In genomic region chr1:950268-950667, GRCh38 we compare ENCODE assay signal across 14 cellular contexts. TPM values are rescaled to one million over a fixed set of nuclear protein-coding genes. Genes with fewer than 3 reads are reported as not detected.
A peak's percentile ranks its signal among the peaks of the same experiment; 100 is the strongest.
DNase-seq lines count a peak whose midpoint lies in the region; ATAC-seq, FAIRE-seq and TF ChIP-seq lines count a peak whose summit lies in the region.
"Had no signal": no experiment of that assay in that cellular context is flagged by ENCODE, and none has a peak within 500 bp of the region (broad histone marks: within the 10 kb centered on the region; RNA-seq: fewer than 3 reads in every experiment).

No MANE protein-coding gene starts in this region.

- peaks cover 15% of the 10 kb centered on the region for H3K36me3 Mint-ChIP-seq in T-helper 17 cell (ENCODE audit: low read depth)

- H3K27ac Mint-ChIP-seq in T-helper 17 cell = no peak overlapping the region
- H3K27ac Mint-ChIP-seq: CD4-positive, alpha-beta memory T cell; GM23338; H9 had no signal

- 95% methylated on average over 9 of the region's 9 CpGs; no CpG with 5 or more reads in 1 of the 2 experiments for WGBS in H1 (ENCODE audit: extremely low coverage in 1 of 2, insufficient coverage in 1 of 2, insufficient read length in 1 of 2, insufficient replicate concordance in 2 of 2, low coverage in 1 of 2, low lambda C conversion rate in 2 of 2, missing lambda C conversion rate in 1 of 2), 2 experiments
- WGBS in neuronal stem cell (ENCODE audit: extremely low coverage in 2 of 2, insufficient read length in 2 of 2, insufficient replicate concordance in 1 of 2), 2 donors = no CpG with 5 or more reads among the region's 9 CpGs

- H2BK12ac ChIP-seq in H1 (ENCODE audit: low read depth, low read length) = no peak overlapping the region
- H2BK12ac ChIP-seq in neuronal stem cell (ENCODE audit: low read length) = no peak overlapping the region

- no peaks in the 10 kb centered on the region for H3K23me2 ChIP-seq in H1 (ENCODE audit: low read depth, low read length)

- H3K36me3 ChIP-seq in H1 (ENCODE audit: control insufficient read depth in 2 of 4, insufficient read depth in 4 of 4, low read length in 3 of 4) (peaks cover 8 to 61% (median 49%) of the 10 kb centered on the region in 4 experiments), neuronal stem cell (replicated peaks in 1 of 2; ENCODE audit: control insufficient read depth in 2 of 2, insufficient read depth in 2 of 2, low read length in 2 of 2) (peaks cover 53 to 98% of the 10 kb centered on the region in 2 donors)

- H2BK15ac ChIP-seq in H1 (ENCODE audit: low read length) = no peak overlapping the region
- H2BK15ac ChIP-seq in neuronal stem cell (ENCODE audit: low read length) = no peak overlapping the region

- H2BK120ac ChIP-seq in H1 (replicated peaks; ENCODE audit: low read depth, low read length) = no peak overlapping the region
- no peak overlapping the region for H2BK120ac ChIP-seq in neuronal stem cell (ENCODE audit: low read depth, low read length)

- H3K56ac ChIP-seq in H1 (replicated peaks; ENCODE audit: insufficient read length, low read depth, low read length) = no peak overlapping the region

- H4K91ac ChIP-seq in H1 (replicated peaks; ENCODE audit: insufficient read length, low read length) = no peak overlapping the region
- H4K91ac ChIP-seq in neuronal stem cell (ENCODE audit: low read depth, low read length, poor library complexity) = no peak overlapping the region

- H2AFZ ChIP-seq in H1 (ENCODE audit: low read length) (no peak overlapping the region), neuronal stem cell (ENCODE audit: low read length) (no peak overlapping the region)
- H2AFZ ChIP-seq: GM23338 had no signal

- no peak for TF ChIP-seq CTCF in H1 (IDR thresholded peaks at IDR 0.05; ENCODE audit: control extremely low read depth in 1 of 3, insufficient read depth in 1 of 3, low read depth in 1 of 3, low read length in 3 of 3)

- no peak overlapping the region for H3K4me3 Mint-ChIP-seq in T-helper 17 cell
- H3K4me3 Mint-ChIP-seq: CD4-positive, alpha-beta memory T cell; GM23338; H9 had no signal

- H4K5ac ChIP-seq in H1 (ENCODE audit: insufficient read length, low read depth, low read length) = no peak overlapping the region

- FAIRE-seq in HTR-8/SVneo (lab: Jason Lieb, UNC) = peak; percentile 92
- no peak for FAIRE-seq in H1 (lab: Jason Lieb, UNC)
- FAIRE-seq: A549 had no signal

- peaks cover 21 to 37% of the 10 kb centered on the region in 2 experiments for H4K20me1 ChIP-seq in H1 (replicated peaks in 1 of 2; ENCODE audit: control insufficient read depth in 1 of 2, insufficient read depth in 2 of 2, low read length in 2 of 2)

- H3K27ac ChIP-seq in H1 (ENCODE audit: low read depth, low read length) (no peak overlapping the region), neuronal stem cell (replicated peaks; ENCODE audit: low read length) (no peak overlapping the region)
- H3K27ac ChIP-seq: A549, C4-2B had no signal

- peaks cover 6% of the 10 kb centered on the region for H3K4me1 Mint-ChIP-seq in T-helper 17 cell
- H3K4me1 Mint-ChIP-seq: GM23338 had no signal

- H3K9ac ChIP-seq in H1 (replicated peaks in 1 of 4; ENCODE audit: extremely low read depth in 1 of 4, low read depth in 3 of 4, low read length in 3 of 4) (no peak overlapping the region; a peak in 1 of 7 replicates), neuronal stem cell (ENCODE audit: low read depth, low read length, poor library complexity) (no peak overlapping the region)

- no peak for DNase-seq in HTR-8/SVneo (ENCODE audit: insufficient read length, low spot score)
- DNase-seq in H1 (ENCODE audit: low read depth in 1 of 2, low spot score in 2 of 2) = no peak
- no peak for DNase-seq in neuronal stem cell (ENCODE audit: low spot score)
- no peak for DNase-seq in superior temporal gyrus (ENCODE audit: extremely low spot score)
- no peak for DNase-seq in T-helper 17 cell
- DNase-seq: BE2C; CD4-positive, alpha-beta memory T cell; DMS79; H9 had no signal

- H2BK5ac ChIP-seq in H1 (ENCODE audit: low read depth, low read length) (no peak overlapping the region), neuronal stem cell (ENCODE audit: low read length) (no peak overlapping the region)

- H3K18ac ChIP-seq in H1 (ENCODE audit: extremely low read depth, low read length) (no peak overlapping the region), neuronal stem cell (ENCODE audit: low read length) (no peak overlapping the region)

- H3K4ac ChIP-seq in H1 (replicated peaks; ENCODE audit: insufficient read length, low read depth, low read length) (no peak overlapping the region), neuronal stem cell (ENCODE audit: low read length) (no peak overlapping the region)

- ATAC-seq in T-helper 17 cell (no peak), HG02588 (IDR thresholded peaks at IDR 0.05; ENCODE audit: unreplicated experiment) (no peak)
- ATAC-seq: A549 had no signal

- CTCF ChIA-PET in H1 (lab: Charles Lee; ENCODE audit: partially characterized antibody) = no interaction called here

- H3K79me1 ChIP-seq in H1 (ENCODE audit: low read depth, low read length) (peaks cover 8% of the 10 kb centered on the region), neuronal stem cell (ENCODE audit: low read depth, low read length) (peaks cover 3% of the 10 kb centered on the region)

- H3K4me2 ChIP-seq in H1 (ENCODE audit: insufficient read depth in 1 of 2, low read depth in 2 of 2, low read length in 2 of 2) = no peak overlapping the region
- no peak overlapping the region for H3K4me2 ChIP-seq in neuronal stem cell (ENCODE audit: insufficient read depth, low read length, poor library complexity, severe bottlenecking)
- H3K4me2 ChIP-seq: A549, GM23338 had no signal

- POLR2A ChIA-PET in H1 (lab: Charles Lee; ENCODE audit: partially characterized antibody) = interaction anchor here (1.0 kb wide), 1 partner anchor 9 kb away, joined by 3 read pairs; no protein-coding TSS in a partner anchor

- no peaks in the 10 kb centered on the region; a peak in 1 of 4 replicates for H3K79me2 ChIP-seq in H1 (ENCODE audit: control insufficient read depth in 1 of 2, insufficient read depth in 2 of 2, low read length in 2 of 2)

- no peak overlapping the region; the same call in 1 of the 2 replicates for H4K8ac ChIP-seq in H1 (ENCODE audit: extremely low read depth, insufficient read depth, low read length)
- H4K8ac ChIP-seq in neuronal stem cell (ENCODE audit: low read depth, low read length) = no peak overlapping the region

- TF ChIP-seq EP300 in H1 (IDR thresholded peaks at IDR 0.05; ENCODE audit: borderline replicate concordance in 1 of 2, low read depth in 2 of 2, low read length in 2 of 2) = no peak

- H3K23ac ChIP-seq in H1 (ENCODE audit: insufficient read length) (no peak overlapping the region), neuronal stem cell (ENCODE audit: low read depth, low read length, poor library complexity) (peak overlapping the region; percentile 4)

- H3K4me1 ChIP-seq in H1 (replicated peaks in 1 of 4; ENCODE audit: control insufficient read depth in 3 of 4, insufficient read depth in 4 of 4, low read length in 3 of 4) = no peaks in the 10 kb centered on the region; a peak in 1 of 7 replicates
- H3K4me1 ChIP-seq in neuronal stem cell (ENCODE audit: control insufficient read depth in 2 of 2, insufficient read depth in 1 of 2, low read depth in 1 of 2, low read length in 2 of 2) = no peaks in the 10 kb centered on the region

- TF ChIP-seq RAD21 in H1 (IDR thresholded peaks at IDR 0.05 in 1 of 2, conservative IDR thresholded peaks at IDR 0.05 in 1 of 2; ENCODE audit: low read depth in 2 of 2, low read length in 2 of 2) = no peak

- TF ChIP-seq POLR2A in H1 (IDR thresholded peaks at IDR 0.05; ENCODE audit: control extremely low read depth in 1 of 2, low read depth in 2 of 2, low read length in 2 of 2) = no peak

- H3K9me3 ChIP-seq in H1 (ENCODE audit: insufficient read depth in 2 of 2, low read depth in 1 of 2, low read length in 1 of 2) (no peaks in the 10 kb centered on the region), neuronal stem cell (replicated peaks in 1 of 2; ENCODE audit: control insufficient read depth in 2 of 2, insufficient read depth in 1 of 2, low read depth in 1 of 2, low read length in 2 of 2) (peaks cover 0 to 2% of the 10 kb centered on the region in 2 donors), T-helper 17 cell (ENCODE audit: control insufficient read depth, low read length, poor library complexity, severe bottlenecking) (no peaks in the 10 kb centered on the region)
- H3K9me3 ChIP-seq: A549, BE2C had no signal

- no peak overlapping the region; the same call in 1 of the 2 replicates for H2BK20ac ChIP-seq in H1 (ENCODE audit: low read length)

- H3K27me3 Mint-ChIP-seq in T-helper 17 cell = no peaks in the 10 kb centered on the region
- H3K27me3 Mint-ChIP-seq: CD4-positive, alpha-beta memory T cell had no signal

- H3K14ac ChIP-seq in H1 (ENCODE audit: insufficient read length) (no peak overlapping the region), neuronal stem cell (ENCODE audit: low read length) (no peak overlapping the region)

- no peak overlapping the region for H2AK5ac ChIP-seq in H1 (ENCODE audit: low read depth, low read length)
- no peak overlapping the region for H2AK5ac ChIP-seq in neuronal stem cell (ENCODE audit: low read depth, low read length)

- H3K27me3 ChIP-seq in H1 (replicated peaks in 1 of 4; ENCODE audit: control insufficient read depth in 3 of 4, extremely low read depth in 1 of 4, insufficient read depth in 3 of 4, low read length in 3 of 4) = no peaks in the 10 kb centered on the region
- H3K27me3 ChIP-seq in neuronal stem cell (ENCODE audit: control insufficient read depth in 3 of 3, insufficient read depth in 3 of 3, low read depth in 1 of 3, low read length in 3 of 3) = no peaks in the 10 kb centered on the region
- H3K27me3 ChIP-seq: BE2C had no signal

- no peak overlapping the region for H3K4me3 ChIP-seq in H1 (ENCODE audit: extremely low read depth in 1 of 4, insufficient read depth in 2 of 4, low read depth in 3 of 4, low read length in 4 of 4)
- peak overlapping the region in 1 of 2 donors; percentile 46 for H3K4me3 ChIP-seq in neuronal stem cell (ENCODE audit: low read length in 2 of 2)
- H3K4me3 ChIP-seq: A549, GM23338 had no signal

RNA-seq across cellular contexts. Expression of gene NOC2L, which starts 8.8 kb away (rescaled TPM):
- total RNA-seq in H1 (2021; fragmentation: NEBNext Ultra II Directional; extraction: Animal tissue kit (Norgen Biotek cat#: 25700)) = 130 TPM in 2 replicates
- 74.7 and 115 TPM in 2 replicates for polyA plus RNA-seq in H1 (2011; rRNA removed)
- 102 TPM for polyA plus RNA-seq in H1 (2011; cell fraction: cytosol; rRNA removed)
- 134 TPM for polyA plus RNA-seq in H1 (2011; cell fraction: nucleus; rRNA removed)
- 82.3 to 121 TPM (median 117 TPM) in 4 replicates for polyA plus RNA-seq in H1 (2012, experiment 1 of 2)
- polyA plus RNA-seq in H1 (2012, experiment 2 of 2) = 111 TPM
- polyA plus RNA-seq in H1 (2013, experiment 1 of 2) = 70.9 TPM
- polyA plus RNA-seq in H1 (2013, experiment 2 of 2) = 66.0 TPM
- 83.7 and 85.6 TPM in 2 replicates for polyA minus RNA-seq in H1 (2011; rRNA and poly(A)+ RNA removed)
- polyA minus RNA-seq in H1 (2011; cell fraction: cytosol; rRNA and poly(A)+ RNA removed) = 73.3 TPM
- polyA minus RNA-seq in H1 (2011; cell fraction: nucleus; rRNA and poly(A)+ RNA removed) = 46.5 TPM
- polyA plus RNA-seq in neuronal stem cell (2013, experiment 1 of 2) = 33.5 TPM
- 32.6 TPM for polyA plus RNA-seq in neuronal stem cell (2013, experiment 2 of 2)
- total RNA-seq in T-helper 17 cell = 10 to 100 TPM; 45.2 to 51.7 TPM

RNA-seq across cellular contexts. Expression of gene KLHL17, which starts 10.1 kb away (rescaled TPM):
- 30.1 and 32.6 TPM in 2 replicates for total RNA-seq in H1 (2021; fragmentation: NEBNext Ultra II Directional; extraction: Animal tissue kit (Norgen Biotek cat#: 25700))
- 36.1 and 62.3 TPM in 2 replicates for polyA plus RNA-seq in H1 (2011; rRNA removed)
- polyA plus RNA-seq in H1 (2011; cell fraction: cytosol; rRNA removed) = 40.0 TPM
- polyA plus RNA-seq in H1 (2011; cell fraction: nucleus; rRNA removed) = 508 TPM
- 23.1 to 39.3 TPM (median 34.1 TPM) in 4 replicates for polyA plus RNA-seq in H1 (2012, experiment 1 of 2)
- polyA plus RNA-seq in H1 (2012, experiment 2 of 2) = 21.6 TPM
- 30.7 TPM for polyA plus RNA-seq in H1 (2013, experiment 1 of 2)
- polyA plus RNA-seq in H1 (2013, experiment 2 of 2) = 26.7 TPM
- polyA minus RNA-seq in H1 (2011; rRNA and poly(A)+ RNA removed) = 5.8 and 7.8 TPM in 2 replicates
- polyA minus RNA-seq in H1 (2011; cell fraction: cytosol; rRNA and poly(A)+ RNA removed) = 14.6 TPM
- polyA minus RNA-seq in H1 (2011; cell fraction: nucleus; rRNA and poly(A)+ RNA removed) = 47.3 TPM
- polyA plus RNA-seq in neuronal stem cell (2013, experiment 1 of 2) = 22.0 TPM
- 20.9 TPM for polyA plus RNA-seq in neuronal stem cell (2013, experiment 2 of 2)
- 10 to 100 TPM; 16.1 to 16.6 TPM for total RNA-seq in T-helper 17 cell

RNA-seq across cellular contexts. Expression of gene PLEKHN1, which starts 16.0 kb away (rescaled TPM):
- total RNA-seq in H1 (2021; fragmentation: NEBNext Ultra II Directional; extraction: Animal tissue kit (Norgen Biotek cat#: 25700)) = 1.5 TPM in 2 replicates
- 0.39 and 1.2 TPM in 2 replicates for polyA plus RNA-seq in H1 (2011; rRNA removed)
- 0.65 TPM for polyA plus RNA-seq in H1 (2011; cell fraction: cytosol; rRNA removed)
- 4.0 TPM for polyA plus RNA-seq in H1 (2011; cell fraction: nucleus; rRNA removed)
- 0.94 to 1.3 TPM (median 1.00 TPM) in 4 replicates for polyA plus RNA-seq in H1 (2012, experiment 1 of 2)
- 0.51 TPM for polyA plus RNA-seq in H1 (2012, experiment 2 of 2)
- 1.1 TPM for polyA plus RNA-seq in H1 (2013, experiment 1 of 2)
- polyA plus RNA-seq in H1 (2013, experiment 2 of 2) = 1.3 TPM
- polyA minus RNA-seq in H1 (2011; rRNA and poly(A)+ RNA removed) = 0.06 and 0.10 TPM in 2 replicates
- polyA minus RNA-seq in H1 (2011; cell fraction: cytosol; rRNA and poly(A)+ RNA removed) = 0.88 TPM
- polyA minus RNA-seq in H1 (2011; cell fraction: nucleus; rRNA and poly(A)+ RNA removed) = 1.3 TPM
- polyA plus RNA-seq in neuronal stem cell (2013, experiment 1 of 2) = 0.07 TPM
- 0.03 TPM for polyA plus RNA-seq in neuronal stem cell (2013, experiment 2 of 2)
- total RNA-seq in T-helper 17 cell = 1 to 10 TPM; 3.4 to 4.3 TPM

RNA-seq across cellular contexts. Expression of gene SAMD11, which starts 26.5 kb away (rescaled TPM):
- 0.25 and 0.30 TPM in 2 replicates for total RNA-seq in H1 (2021; fragmentation: NEBNext Ultra II Directional; extraction: Animal tissue kit (Norgen Biotek cat#: 25700))
- polyA plus RNA-seq in H1 (2011; rRNA removed) = 0.18 and 0.66 TPM in 2 replicates
- polyA plus RNA-seq in H1 (2011; cell fraction: cytosol; rRNA removed) = 0.74 TPM
- 2.3 TPM for polyA plus RNA-seq in H1 (2011; cell fraction: nucleus; rRNA removed)
- 0.13 to 0.43 TPM (median 0.25 TPM) in 3 of 4 replicates, not detected in the other for polyA plus RNA-seq in H1 (2012, experiment 1 of 2)
- polyA plus RNA-seq in H1 (2012, experiment 2 of 2) = 1.7 TPM
- 0.06 TPM for polyA plus RNA-seq in H1 (2013, experiment 1 of 2)
- 0.06 TPM for polyA plus RNA-seq in H1 (2013, experiment 2 of 2)
- 0.10 TPM in 1 of 2 replicates, not detected in the other for polyA minus RNA-seq in H1 (2011; rRNA and poly(A)+ RNA removed)
- polyA minus RNA-seq in H1 (2011; cell fraction: cytosol; rRNA and poly(A)+ RNA removed) = 11.0 TPM
- polyA minus RNA-seq in H1 (2011; cell fraction: nucleus; rRNA and poly(A)+ RNA removed) = 1.3 TPM
- 0.21 TPM for polyA plus RNA-seq in neuronal stem cell (2013, experiment 1 of 2)
- polyA plus RNA-seq in neuronal stem cell (2013, experiment 2 of 2) = 0.32 TPM
- total RNA-seq in T-helper 17 cell = not detected
- total RNA-seq: CD4-positive, alpha-beta memory T cell had no signal

RNA-seq across cellular contexts. Expression of gene PERM1, which starts 31.6 kb away (rescaled TPM):
- not detected in 2 replicates for total RNA-seq in H1 (2021; fragmentation: NEBNext Ultra II Directional; extraction: Animal tissue kit (Norgen Biotek cat#: 25700))
- not detected in 2 replicates for polyA plus RNA-seq in H1 (2011; rRNA removed)
- polyA plus RNA-seq in H1 (2011; cell fraction: cytosol; rRNA removed) = not detected
- polyA plus RNA-seq in H1 (2011; cell fraction: nucleus; rRNA removed) = not detected
- polyA plus RNA-seq in H1 (2012, experiment 1 of 2) = 0.30 to 0.90 TPM (median 0.58 TPM) in 4 replicates
- 0.20 TPM for polyA plus RNA-seq in H1 (2012, experiment 2 of 2)
- polyA plus RNA-seq in H1 (2013, experiment 1 of 2) = not detected
- polyA plus RNA-seq in H1 (2013, experiment 2 of 2) = not detected
- not detected in 2 replicates for polyA minus RNA-seq in H1 (2011; rRNA and poly(A)+ RNA removed)
- not detected for polyA minus RNA-seq in H1 (2011; cell fraction: cytosol; rRNA and poly(A)+ RNA removed)
- not detected for polyA minus RNA-seq in H1 (2011; cell fraction: nucleus; rRNA and poly(A)+ RNA removed)
- polyA plus RNA-seq in neuronal stem cell (2013, experiment 1 of 2) = not detected
- polyA plus RNA-seq in neuronal stem cell (2013, experiment 2 of 2) = 0.01 TPM
- not detected for total RNA-seq in T-helper 17 cell
- total RNA-seq: CD4-positive, alpha-beta memory T cell; GM23338; H9 had no signal
- polyA plus RNA-seq: AG04450 had no signal
